Comparison of ENCODE assay signal across 13 cellular contexts in genomic region chr10:3426190-3426845, GRCh38.
DNase-seq lines count a peak whose midpoint lies in the region; ATAC-seq and TF ChIP-seq lines count a peak whose summit lies in the region.
"Had no signal": no experiment of that assay in that cellular context is flagged by ENCODE, and none has a peak within 500 bp of the region (broad histone marks: within the 10 kb centered on the region; RNA-seq: fewer than 3 reads in every experiment).

No MANE protein-coding gene starts in this region.

- H3K36me3 Mint-ChIP-seq in chondrocyte (ENCODE audit: low read depth) = no peaks in the 10 kb centered on the region

- no peaks in the 10 kb centered on the region for H3K27me3 ChIP-seq in effector memory CD4-positive, alpha-beta T cell (replicated peaks; ENCODE audit: control insufficient read depth, insufficient read depth, low read length, poor library complexity, severe bottlenecking)
- H3K27me3 ChIP-seq: BE2C had no signal

- DNase-seq in A172 (ENCODE audit: low spot score) = peak; percentile 70
- DNase-seq in HS-27A (ENCODE audit: low read depth) = peak; percentile 17
- DNase-seq in chondrocyte (ENCODE audit: low spot score) = no peak
- DNase-seq in left kidney (ENCODE audit: low read depth, low spot score) = peak; percentile 35
- no peak for DNase-seq in G401 (ENCODE audit: low spot score)
- DNase-seq in effector memory CD4-positive, alpha-beta T cell = no peak
- DNase-seq: activated CD4-positive, CD25-positive, alpha-beta regulatory T cell; activated naive CD4-positive, alpha-beta T cell; BE2C; NCI-H1105 treated with DMSO at 0.1 percent for 48 hours had no signal

- in situ Hi-C loops in G401 (cut with HindIII; ENCODE audit: low sequenced_read_pairs) = no loop called here

- peaks cover 3% of the 10 kb centered on the region for H3K9me3 Mint-ChIP-seq in chondrocyte (ENCODE audit: low read depth)

- no peaks in the 10 kb centered on the region for H3K4me1 ChIP-seq in effector memory CD4-positive, alpha-beta T cell (ENCODE audit: control insufficient read depth, insufficient read depth, low read length, poor library complexity, severe bottlenecking)

- H3K27me3 Mint-ChIP-seq in chondrocyte (ENCODE audit: low read depth) = no peaks in the 10 kb centered on the region

- H3K4me3 ChIP-seq in effector memory CD4-positive, alpha-beta T cell (ENCODE audit: insufficient read depth, low read depth, low read length, poor library complexity, severe bottlenecking) = no peak overlapping the region
- H3K4me3 ChIP-seq: GM12878 had no signal

- no peak for TF ChIP-seq CTCF in chondrocyte (IDR thresholded peaks at IDR 0.05)

- no peak overlapping the region for H3K4me3 Mint-ChIP-seq in chondrocyte (ENCODE audit: unreplicated experiment)

- no peaks in the 10 kb centered on the region for H3K9me3 ChIP-seq in effector memory CD4-positive, alpha-beta T cell (ENCODE audit: control insufficient read depth, low read length)
- H3K9me3 ChIP-seq: BE2C had no signal

- H3K27ac Mint-ChIP-seq in chondrocyte (ENCODE audit: unreplicated experiment) = peak overlapping the region; percentile 92

- ATAC-seq in HG03108 (IDR thresholded peaks at IDR 0.05; ENCODE audit: unreplicated experiment) (no peak), GM21619 (IDR thresholded peaks at IDR 0.05; ENCODE audit: unreplicated experiment) (no peak)
- ATAC-seq: GM12878 had no signal

- peaks cover 46% of the 10 kb centered on the region for H3K4me1 Mint-ChIP-seq in chondrocyte (ENCODE audit: low read depth)

- H3K27ac ChIP-seq in effector memory CD4-positive, alpha-beta T cell (ENCODE audit: insufficient read depth, low read length, poor library complexity, severe bottlenecking) = no peak overlapping the region

- H3K36me3 ChIP-seq in effector memory CD4-positive, alpha-beta T cell (ENCODE audit: control insufficient read depth, insufficient read depth, low read length) = no peaks in the 10 kb centered on the region
- H3K36me3 ChIP-seq: BE2C had no signal

Comparison
In these comparisons a context has a peak if more than half of its experiments do, and no peak if none do; other contexts are left out.
1. DNase-seq: peak in A172 (single experiment), HS-27A (single experiment) and left kidney (single experiment); none in chondrocyte (single experiment), G401 (single experiment) and effector memory CD4-positive, alpha-beta T cell (0 of 3).